Comparison of ENCODE assay signal across 37 cellular contexts in genomic region chr1:209491031-209491430, GRCh38.
"Had no signal": no experiment of that assay in that cellular context is flagged by ENCODE, and none has a peak within 500 bp of the region (broad histone marks: within the 10 kb centered on the region; RNA-seq: fewer than 3 reads in every experiment).

No MANE protein-coding gene starts in this region.

- H3K9me3 Mint-ChIP-seq: activated CD4-positive, alpha-beta T cell treated with anti-CD3 and anti-CD28 coated beads, Interleukin-2, amount 10 ng/mL, durations not matched to agents 24 days and 14 days; activated naive CD4-positive, alpha-beta T cell treated with anti-CD3 and anti-CD28 coated beads, Interleukin-2, amount 10 ng/mL, durations not matched to agents 7 days and 5 days; activated naive CD8-positive, alpha-beta T cell treated with anti-CD3 and anti-CD28 coated beads, Interleukin-2, amount 10 ng/mL, durations not matched to agents 7 days and 5 days; activated naive CD8-positive, alpha-beta T cell treated with anti-CD3 and anti-CD28 coated beads, Interleukin-2, amount 50 U/mL, for 24 hours; activated T-helper 1 cell treated with anti-CD3 and anti-CD28 coated beads, Interleukin-12 subunit alpha, Interleukin-12 subunit beta, Interleukin-2, Interleukin-4 antibody, amounts not matched to agents 30 ng/mL and 10 ng/mL and 1 ng/mL, durations not matched to agents 14 hours and 24 hours and 36 hours; activated T-helper 2 cell treated with anti-CD3 and anti-CD28 coated beads, Interferon-gamma antibody, Interleukin-2, Interleukin-4, amounts not matched to agents 10 μg/mL and 5 μg/mL and 100 μg/mL, durations not matched to agents 14 hours and 24 hours and 36 hours; T-helper 1 cell treated with Interleukin-12 subunit alpha and Interleukin-12 subunit beta and Interleukin-4 antibody, amounts not matched to agents 30 μg/mL and 1 μg/mL, for 36 hours; T-helper 2 cell treated with Interferon-gamma antibody and Interleukin-4, amounts not matched to agents 5 μg/mL and 100 μg/mL, for 36 hours had no signal

- H3K27ac Mint-ChIP-seq: activated B cell treated with CpG ODN at 0.5 μM for 24 hours; activated CD4-positive, alpha-beta memory T cell treated with anti-CD3 and anti-CD28 coated beads for 36 hours; activated CD4-positive, alpha-beta T cell treated with anti-CD3 and anti-CD28 coated beads, Interleukin-2, amount 10 ng/mL, durations not matched to agents 24 days and 14 days; activated CD8-positive, alpha-beta T cell treated with anti-CD3 and anti-CD28 coated beads for 36 hours; activated naive CD4-positive, alpha-beta T cell treated with anti-CD3 and anti-CD28 coated beads, Interleukin-2, amount 10 ng/mL, durations not matched to agents 7 days and 5 days; activated naive CD4-positive, alpha-beta T cell treated with anti-CD3 and anti-CD28 coated beads, Interleukin-2, amount 50 U/mL, for 24 hours; activated naive CD8-positive, alpha-beta T cell; activated naive CD8-positive, alpha-beta T cell treated with anti-CD3 and anti-CD28 coated beads, Interleukin-2, amount 10 ng/mL, durations not matched to agents 7 days and 5 days; activated naive CD8-positive, alpha-beta T cell treated with anti-CD3 and anti-CD28 coated beads, Interleukin-2, amount 50 U/mL, for 24 hours; activated T-cell treated with anti-CD3 and anti-CD28 coated beads, Interleukin-2, amount 50 U/mL, for 72 hours; activated T-helper 1 cell treated with anti-CD3 and anti-CD28 coated beads, Interleukin-12 subunit alpha, Interleukin-12 subunit beta, Interleukin-2, Interleukin-4 antibody, amounts not matched to agents 30 ng/mL and 10 ng/mL and 1 ng/mL, durations not matched to agents 14 hours and 24 hours and 36 hours; activated T-helper 2 cell treated with anti-CD3 and anti-CD28 coated beads, Interferon-gamma antibody, Interleukin-2, Interleukin-4, amounts not matched to agents 10 μg/mL and 5 μg/mL and 100 μg/mL, durations not matched to agents 14 hours and 24 hours and 36 hours; brain; T-helper 1 cell treated with Interleukin-12 subunit alpha and Interleukin-12 subunit beta and Interleukin-4 antibody, amounts not matched to agents 30 μg/mL and 1 μg/mL, for 36 hours; T-helper 2 cell treated with Interferon-gamma antibody and Interleukin-4, amounts not matched to agents 5 μg/mL and 100 μg/mL, for 36 hours had no signal

- H3K27me3 Mint-ChIP-seq: activated B cell treated with CpG ODN at 0.5 μM for 24 hours; activated CD4-positive, alpha-beta memory T cell treated with anti-CD3 and anti-CD28 coated beads for 36 hours; activated naive CD4-positive, alpha-beta T cell treated with anti-CD3 and anti-CD28 coated beads, Interleukin-2, amount 10 ng/mL, durations not matched to agents 7 days and 5 days; activated naive CD8-positive, alpha-beta T cell treated with anti-CD3 and anti-CD28 coated beads, Interleukin-2, amount 50 U/mL, for 24 hours had no signal

- H3K4me3 ChIP-seq: ascending aorta, cardiac muscle cell had no signal

- H3K36me3 Mint-ChIP-seq: activated CD4-positive, alpha-beta memory T cell treated with anti-CD3 and anti-CD28 coated beads for 36 hours; activated naive CD4-positive, alpha-beta T cell treated with anti-CD3 and anti-CD28 coated beads, Interleukin-2, amount 10 ng/mL, durations not matched to agents 7 days and 5 days; activated naive CD4-positive, alpha-beta T cell treated with anti-CD3 and anti-CD28 coated beads, Interleukin-2, amount 50 U/mL, for 24 hours; activated naive CD8-positive, alpha-beta T cell; activated naive CD8-positive, alpha-beta T cell treated with anti-CD3 and anti-CD28 coated beads, Interleukin-2, amount 10 ng/mL, durations not matched to agents 7 days and 5 days; brain had no signal

- DNase-seq: activated B cell treated with CpG ODN at 0.5 μM for 24 hours; activated CD4-positive, alpha-beta memory T cell treated with anti-CD3 and anti-CD28 coated beads for 36 hours; activated CD4-positive, alpha-beta T cell treated with anti-CD3 and anti-CD28 coated beads for 4 hours; activated CD4-positive, alpha-beta T cell treated with anti-CD3 and anti-CD28 coated beads, Interleukin-2, amount 10 ng/mL, durations not matched to agents 24 days and 14 days; activated CD4-positive, alpha-beta T cell treated with anti-CD3 and anti-CD28 coated beads, Interleukin-2, amount 50 U/mL, for 1 hour; activated CD4-positive, alpha-beta T cell treated with anti-CD3 and anti-CD28 coated beads, Interleukin-2, amount 50 U/mL, for 4 hours; activated CD4-positive, CD25-positive, alpha-beta regulatory T cell treated with anti-CD3 and anti-CD28 coated beads, Interleukin-2, amount 50 U/mL, for 72 hours; activated CD8-positive, alpha-beta memory T cell treated with anti-CD3 and anti-CD28 coated beads, Interleukin-2, amount 50 U/mL, for 4 hours; activated CD8-positive, alpha-beta T cell treated with anti-CD3 and anti-CD28 coated beads for 36 hours; activated effector memory CD4-positive, alpha-beta T cell treated with Interleukin-2 at 50 U/mL for 16 hours; activated gamma-delta T cell; activated naive CD4-positive, alpha-beta T cell treated with anti-CD3 and anti-CD28 coated beads, Interleukin-2, amount 10 ng/mL, durations not matched to agents 7 days and 5 days; activated naive CD4-positive, alpha-beta T cell treated with Interleukin-2 at 50 U/mL for 16 hours; activated naive CD8-positive, alpha-beta T cell treated with anti-CD3 and anti-CD28 coated beads, Interleukin-2, amount 10 ng/mL, durations not matched to agents 7 days and 5 days; activated naive CD8-positive, alpha-beta T cell treated with anti-CD3 and anti-CD28 coated beads, Interleukin-2, amount 50 U/mL, for 24 hours; activated T-cell treated with anti-CD3 and anti-CD28 coated beads for 4 hours; activated T-cell treated with anti-CD3 and anti-CD28 coated beads, Interleukin-2, amount 50 U/mL, for 1 hour; activated T-cell treated with anti-CD3 and anti-CD28 coated beads, Interleukin-2, amount 50 U/mL, for 4 hours; activated T-cell treated with anti-CD3 and anti-CD28 coated beads, Interleukin-2, amount 50 U/mL, for 72 hours; amygdala; anterior cingulate cortex; caudate nucleus; cerebellar nuclear complex; T-helper 1 cell; T-helper 2 cell; T-helper 9 cell had no signal

- H3K9me3 ChIP-seq: ascending aorta had no signal

- H3K27me3 ChIP-seq: ascending aorta, cardiac muscle cell had no signal

- ATAC-seq: activated CD8-positive, alpha-beta T cell treated with anti-CD3 and anti-CD28 coated beads for 36 hours; activated naive CD8-positive, alpha-beta T cell treated with anti-CD3 and anti-CD28 coated beads, Interleukin-2, amount 50 U/mL, for 24 hours; activated T-cell treated with anti-CD3 and anti-CD28 coated beads, Interleukin-2, amount 50 U/mL, for 4 hours; activated T-cell treated with anti-CD3 and anti-CD28 coated beads, Interleukin-2, amount 50 U/mL, for 72 hours had no signal

- H3K27ac ChIP-seq: ascending aorta, cardiac muscle cell, VCaP had no signal

- H3K4me1 ChIP-seq: ascending aorta had no signal

- H3K4me1 Mint-ChIP-seq: activated B cell treated with CpG ODN at 0.5 μM for 24 hours; activated naive CD4-positive, alpha-beta T cell treated with anti-CD3 and anti-CD28 coated beads, Interleukin-2, amount 10 ng/mL, durations not matched to agents 7 days and 5 days; activated naive CD4-positive, alpha-beta T cell treated with anti-CD3 and anti-CD28 coated beads, Interleukin-2, amount 50 U/mL, for 24 hours; activated naive CD8-positive, alpha-beta T cell treated with anti-CD3 and anti-CD28 coated beads, Interleukin-2, amount 50 U/mL, for 24 hours; central memory CD8-positive, alpha-beta T cell had no signal

- H3K4me3 Mint-ChIP-seq: activated B cell treated with CpG ODN at 0.5 μM for 24 hours; activated CD4-positive, alpha-beta memory T cell treated with anti-CD3 and anti-CD28 coated beads for 36 hours; activated CD4-positive, alpha-beta T cell treated with anti-CD3 and anti-CD28 coated beads, Interleukin-2, amount 10 ng/mL, durations not matched to agents 24 days and 14 days; activated CD8-positive, alpha-beta T cell treated with anti-CD3 and anti-CD28 coated beads for 36 hours; activated naive CD4-positive, alpha-beta T cell treated with anti-CD3 and anti-CD28 coated beads, Interleukin-2, amount 10 ng/mL, durations not matched to agents 7 days and 5 days; activated naive CD4-positive, alpha-beta T cell treated with anti-CD3 and anti-CD28 coated beads, Interleukin-2, amount 50 U/mL, for 24 hours; activated naive CD8-positive, alpha-beta T cell; activated naive CD8-positive, alpha-beta T cell treated with anti-CD3 and anti-CD28 coated beads, Interleukin-2, amount 10 ng/mL, durations not matched to agents 7 days and 5 days; activated naive CD8-positive, alpha-beta T cell treated with anti-CD3 and anti-CD28 coated beads, Interleukin-2, amount 50 U/mL, for 24 hours; activated T-cell treated with anti-CD3 and anti-CD28 coated beads, Interleukin-2, amount 50 U/mL, for 4 hours; activated T-cell treated with anti-CD3 and anti-CD28 coated beads, Interleukin-2, amount 50 U/mL, for 72 hours; activated T-helper 1 cell treated with anti-CD3 and anti-CD28 coated beads, Interleukin-12 subunit alpha, Interleukin-12 subunit beta, Interleukin-2, Interleukin-4 antibody, amounts not matched to agents 30 ng/mL and 10 ng/mL and 1 ng/mL, durations not matched to agents 14 hours and 24 hours and 36 hours; brain; central memory CD8-positive, alpha-beta T cell; T-helper 1 cell treated with Interleukin-12 subunit alpha and Interleukin-12 subunit beta and Interleukin-4 antibody, amounts not matched to agents 30 μg/mL and 1 μg/mL, for 36 hours; T-helper 2 cell treated with Interferon-gamma antibody and Interleukin-4, amounts not matched to agents 5 μg/mL and 100 μg/mL, for 36 hours had no signal

- H3K36me3 ChIP-seq: ascending aorta, cardiac muscle cell had no signal
